ENCODE assay signal across 11 cellular contexts in the genomic region with DNA sequence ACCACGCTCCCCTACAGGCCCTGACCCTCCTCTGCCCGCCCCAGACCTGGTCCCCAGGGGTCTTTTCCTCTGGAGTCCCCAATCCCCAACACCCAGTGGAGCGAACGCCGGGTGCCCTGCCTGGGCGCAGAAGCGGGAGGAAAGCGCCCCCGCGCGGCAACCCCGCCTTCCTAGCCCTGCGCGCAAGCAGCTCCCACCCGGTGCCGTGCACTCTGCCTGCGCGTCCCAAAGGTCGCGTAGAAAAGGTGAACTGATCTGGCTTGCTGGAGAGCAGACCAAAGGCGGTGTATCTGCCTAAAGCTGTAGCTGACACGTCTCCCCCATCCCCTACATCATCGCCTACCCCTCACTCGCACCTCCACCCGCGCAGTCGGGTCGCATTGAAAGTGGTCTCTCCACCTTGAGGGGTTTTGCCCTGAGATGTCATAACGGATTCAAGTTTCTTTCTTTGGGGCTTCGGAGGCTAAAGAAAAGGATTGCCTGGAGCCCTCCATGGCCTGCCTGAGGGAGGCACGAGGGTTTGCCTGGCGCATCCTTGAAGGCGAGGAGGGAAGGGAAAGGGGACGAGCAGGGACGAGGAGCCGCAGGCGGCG. TPM values are rescaled to one million over a fixed set of nuclear protein-coding genes. Genes with fewer than 3 reads are reported as not detected.
DNase-seq lines count a peak whose midpoint lies in the region; ATAC-seq and TF ChIP-seq lines count a peak whose summit lies in the region.
"Had no signal": no experiment of that assay in that cellular context is flagged by ENCODE, and none has a peak within 500 bp of the region (broad histone marks: within the 10 kb centered on the region; RNA-seq: fewer than 3 reads in every experiment).

No MANE protein-coding gene starts in this region.

- POLR2A ChIA-PET in MCF 10A (lab: Yijun Ruan, JAX) = interaction anchor here (0.7 kb wide), 1 partner anchor 13 kb away, joined by 4 read pairs; no protein-coding TSS in a partner anchor
- POLR2A ChIA-PET in PC-3 (lab: Charles Lee; ENCODE audit: unreplicated experiment) = no interaction called here

- peaks cover 6 to 18% of the 10 kb centered on the region in 2 donors for H3K4me1 ChIP-seq in breast epithelium
- peaks cover 43 to 59% of the 10 kb centered on the region in 2 donors for H3K4me1 ChIP-seq in left lung
- peaks cover 3% of the 10 kb centered on the region; the same call in 1 of the 2 replicates for H3K4me1 ChIP-seq in PC-3 (ENCODE audit: insufficient read depth, low read length)

- H3K4me3 ChIP-seq in breast epithelium (peak overlapping the region in 2 of 3 donors; percentile 45 to 61), left lung (no peak overlapping the region), PC-3 (ENCODE audit: low read length) (no peak overlapping the region)
- H3K4me3 ChIP-seq: PC-9 had no signal

- H3K9me2 ChIP-seq in PC-3 (replicated peaks; ENCODE audit: low read length) = no peaks in the 10 kb centered on the region

- TF ChIP-seq CTCF in breast epithelium (IDR thresholded peaks at IDR 0.05) = no peak
- TF ChIP-seq CTCF in MCF 10A (IDR thresholded peaks at IDR 0.05; ENCODE audit: unreplicated experiment) = no peak
- TF ChIP-seq CTCF in left lung (IDR thresholded peaks at IDR 0.05) = no peak
- TF ChIP-seq CTCF in type B pancreatic cell (conservative IDR thresholded peaks at IDR 0.05) = peak; percentile 55
- TF ChIP-seq CTCF in PC-3 (conservative IDR thresholded peaks at IDR 0.05; ENCODE audit: low read depth, low read length) = no peak

- CTCF ChIA-PET in MCF 10A (lab: Yijun Ruan, JAX) = interaction anchor here (0.5 to 0.6 kb wide), 2 partner anchors 29 to 1923 kb away, joined by 3 to 5 read pairs; no protein-coding TSS in a partner anchor
- CTCF ChIA-PET in PC-3 (lab: Charles Lee) = no interaction called here

- DNase-seq in breast epithelium (ENCODE audit: low spot score in 2 of 2) (no peak), MCF 10A (ENCODE audit: unreplicated experiment) (no peak), left lung (no peak), type B pancreatic cell (ENCODE audit: extremely low spot score, unreplicated experiment) (no peak), NCI-H2107 treated with DMSO at 0.1 percent for 48 hours (lab: John Stamatoyannopoulos, UW; ENCODE audit: unreplicated experiment) (no peak), PC-3 (no peak)
- peak; percentile 65 for DNase-seq in activated naive CD8-positive, alpha-beta T cell treated with anti-CD3 and anti-CD28 coated beads, Interleukin-2, amount 50 U/mL, for 24 hours
- DNase-seq: PC-9 had no signal

- no peaks in the 10 kb centered on the region for H3F3A ChIP-seq in PC-3 (ENCODE audit: low read length, unreplicated experiment)

- H3K9ac ChIP-seq in PC-3 (ENCODE audit: low read length) = no peak overlapping the region

- no peaks in the 10 kb centered on the region for H4K20me1 ChIP-seq in PC-3 (ENCODE audit: low read length)

- H3K27ac ChIP-seq in breast epithelium = no peak overlapping the region
- H3K27ac ChIP-seq in left lung = no peak overlapping the region
- no peak overlapping the region for H3K27ac ChIP-seq in PC-3 (ENCODE audit: low read length)
- H3K27ac ChIP-seq: PC-9, skin epidermis had no signal

- H3K4me3 Mint-ChIP-seq in MCF 10A (ENCODE audit: unreplicated experiment) (no peak overlapping the region), type B pancreatic cell (peak overlapping the region; percentile 86)
- H3K4me3 Mint-ChIP-seq in activated naive CD8-positive, alpha-beta T cell treated with anti-CD3 and anti-CD28 coated beads, Interleukin-2, amount 50 U/mL, for 24 hours = peak overlapping the region; percentile 42
- H3K4me3 Mint-ChIP-seq: dendritic cell treated with granulocyte-macrophage colony-stimulating factor and Interleukin-4, amounts not matched to agents 40 ng/mL and 50 ng/mL, for 4 days had no signal

- H3K9me3 ChIP-seq in breast epithelium (no peaks in the 10 kb centered on the region), left lung (no peaks in the 10 kb centered on the region), PC-3 (ENCODE audit: low read length) (no peaks in the 10 kb centered on the region)

- H3K36me3 ChIP-seq in breast epithelium (no peaks in the 10 kb centered on the region), left lung (no peaks in the 10 kb centered on the region), PC-3 (ENCODE audit: low read depth, low read length) (no peaks in the 10 kb centered on the region)

- peaks cover 7% of the 10 kb centered on the region for H3K36me3 Mint-ChIP-seq in MCF 10A (ENCODE audit: insufficient read depth, unreplicated experiment)
- H3K36me3 Mint-ChIP-seq in activated naive CD8-positive, alpha-beta T cell treated with anti-CD3 and anti-CD28 coated beads, Interleukin-2, amount 50 U/mL, for 24 hours (ENCODE audit: low read depth) = peaks cover 2% of the 10 kb centered on the region
- no peaks in the 10 kb centered on the region for H3K36me3 Mint-ChIP-seq in type B pancreatic cell

- H3K4me1 Mint-ChIP-seq in MCF 10A (ENCODE audit: insufficient read depth, unreplicated experiment) = peaks cover 6% of the 10 kb centered on the region
- peaks cover 36% of the 10 kb centered on the region for H3K4me1 Mint-ChIP-seq in activated naive CD8-positive, alpha-beta T cell treated with anti-CD3 and anti-CD28 coated beads, Interleukin-2, amount 50 U/mL, for 24 hours
- H3K4me1 Mint-ChIP-seq in type B pancreatic cell (ENCODE audit: unreplicated experiment) = peaks cover 28% of the 10 kb centered on the region

- H3K27me3 ChIP-seq in breast epithelium (peaks cover 18 to 71% of the 10 kb centered on the region in 2 donors), left lung (peaks cover 68 to 100% of the 10 kb centered on the region in 2 donors), PC-3 (ENCODE audit: low read length) (no peaks in the 10 kb centered on the region)

- intact Hi-C loops in breast epithelium (cut with DNase I; ENCODE audit: low total_unique reads) (no loop called here), MCF 10A (cut with micrococcal nuclease) (no loop called here), left lung (cut with DNase I) (no loop called here), PC-3 (cut with micrococcal nuclease) (no loop called here)

- no peak overlapping the region for H2AFZ ChIP-seq in PC-3 (ENCODE audit: low read length)
- H2AFZ ChIP-seq: PC-9 had no signal

- no peak overlapping the region for H3K27ac Mint-ChIP-seq in MCF 10A (ENCODE audit: low read depth, unreplicated experiment)
- H3K27ac Mint-ChIP-seq in activated naive CD8-positive, alpha-beta T cell treated with anti-CD3 and anti-CD28 coated beads, Interleukin-2, amount 50 U/mL, for 24 hours = no peak overlapping the region
- peak overlapping the region; percentile 15 for H3K27ac Mint-ChIP-seq in type B pancreatic cell
- H3K27ac Mint-ChIP-seq: dendritic cell treated with granulocyte-macrophage colony-stimulating factor and Interleukin-4, amounts not matched to agents 40 ng/mL and 50 ng/mL, for 4 days had no signal

- no peak for TF ChIP-seq POLR2A in breast epithelium (IDR thresholded peaks at IDR 0.05)

- H3K27me3 Mint-ChIP-seq in MCF 10A (ENCODE audit: insufficient read depth, unreplicated experiment) (peaks cover 77% of the 10 kb centered on the region), type B pancreatic cell (peaks cover 97% of the 10 kb centered on the region)
- H3K27me3 Mint-ChIP-seq in activated naive CD8-positive, alpha-beta T cell treated with anti-CD3 and anti-CD28 coated beads, Interleukin-2, amount 50 U/mL, for 24 hours = peaks cover 86% of the 10 kb centered on the region

- ATAC-seq in activated naive CD8-positive, alpha-beta T cell treated with anti-CD3 and anti-CD28 coated beads, Interleukin-2, amount 50 U/mL, for 24 hours = peak; percentile 67
- peak; percentile 30 for ATAC-seq in left lung
- ATAC-seq in PC-3 = no peak
- ATAC-seq in GM21423 (IDR thresholded peaks at IDR 0.05; ENCODE audit: unreplicated experiment) = no peak

- BruUV-seq in MCF 10A (replicated peaks; lab: Mats Ljungman, UMichigan) = no TSS peak
- BruUV-seq in PC-3 (replicated peaks; lab: Mats Ljungman, UMichigan) = no TSS peak

- H3K79me2 ChIP-seq in PC-3 (ENCODE audit: low read length) = no peaks in the 10 kb centered on the region

- H3K4me2 ChIP-seq in PC-3 (ENCODE audit: low read length) = no peak overlapping the region
- H3K4me2 ChIP-seq: PC-9 had no signal

- H3K9me3 Mint-ChIP-seq in MCF 10A (ENCODE audit: unreplicated experiment) (no peaks in the 10 kb centered on the region), type B pancreatic cell (no peaks in the 10 kb centered on the region)
- no peaks in the 10 kb centered on the region for H3K9me3 Mint-ChIP-seq in activated naive CD8-positive, alpha-beta T cell treated with anti-CD3 and anti-CD28 coated beads, Interleukin-2, amount 50 U/mL, for 24 hours
- H3K9me3 Mint-ChIP-seq: dendritic cell treated with granulocyte-macrophage colony-stimulating factor and Interleukin-4, amounts not matched to agents 40 ng/mL and 50 ng/mL, for 4 days had no signal

RNA-seq across cellular contexts. Expression of gene GAD1, which starts 5.7 kb away (rescaled TPM):
- total RNA-seq in breast epithelium (under 1 TPM; 0.15 to 0.66 (median 0.48) TPM), MCF 10A (2022) (1.6 and 2.5 TPM in 2 replicates), left lung (under 1 TPM in 1 of 2 donors, not detected in 1; 0.29 TPM), type B pancreatic cell (ENCODE audit: low replicate concordance) (1.7 and 2.2 TPM in 2 replicates), PC-3 (2014; rRNA removed) (10.6 and 16.5 TPM in 2 replicates)

RNA-seq across cellular contexts. Expression of gene ERICH2, which starts 52.2 kb away (rescaled TPM):
- total RNA-seq in breast epithelium = under 1 TPM in 1 of 3 donors, not detected in 2; 0.80 TPM
- total RNA-seq in MCF 10A (2022) = 7.2 and 22.4 TPM in 2 replicates
- total RNA-seq in left lung = 1 to 10 TPM; 3.3 to 6.2 TPM
- not detected in 2 replicates for total RNA-seq in type B pancreatic cell (ENCODE audit: low replicate concordance)
- total RNA-seq in PC-3 (2014; rRNA removed) = 1.4 and 1.9 TPM in 2 replicates

Comparison
In these comparisons a context has a peak if more than half of its experiments do, and no peak if none do; other contexts are left out.
1. H3K4me3 ChIP-seq: peak in breast epithelium (2 of 3); none in left lung (0 of 2) and PC-3 (single experiment).
2. ATAC-seq: peak in activated naive CD8-positive, alpha-beta T cell treated with anti-CD3 and anti-CD28 coated beads, Interleukin-2, amount 50 U/mL, for 24 hours (single experiment) and left lung (single experiment); none in PC-3 (single experiment) and GM21423 (single experiment).